14 cellular contexts compared by ENCODE assay signal in the genomic region with DNA sequence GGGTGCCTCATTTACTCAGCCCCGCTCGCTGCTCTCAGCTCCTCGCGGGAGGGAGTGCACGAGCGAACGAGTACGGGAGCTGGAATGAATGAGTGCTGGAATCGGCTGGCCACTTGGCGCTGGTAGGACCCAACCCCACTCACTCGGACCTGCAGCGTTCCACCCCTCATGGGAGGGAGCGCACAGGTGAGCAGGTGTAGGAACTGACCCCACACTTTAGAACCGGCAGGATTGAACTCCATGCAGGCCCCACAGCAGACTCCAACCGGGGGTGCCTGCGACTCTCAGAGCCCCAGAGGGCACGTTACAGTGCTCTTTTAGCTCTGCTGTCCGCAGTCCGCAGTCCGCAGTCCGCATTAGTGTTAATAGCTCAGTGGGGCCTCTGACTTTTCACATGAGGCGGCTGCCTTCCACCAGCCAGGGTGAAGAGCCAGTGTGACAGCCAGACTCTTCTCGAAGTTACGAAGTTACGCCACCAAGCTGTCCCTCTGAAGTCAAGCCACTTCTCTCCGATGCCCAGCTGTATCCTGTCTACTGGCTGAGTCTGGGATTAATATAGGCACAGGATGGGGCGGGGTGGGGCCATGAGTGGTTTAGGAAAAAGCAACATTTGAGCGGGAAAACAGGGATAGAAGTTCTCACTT.
DNase-seq lines count a peak whose midpoint lies in the region; ATAC-seq and TF ChIP-seq lines count a peak whose summit lies in the region.
"Had no signal": no experiment of that assay in that cellular context is flagged by ENCODE, and none has a peak within 500 bp of the region (broad histone marks: within the 10 kb centered on the region; RNA-seq: fewer than 3 reads in every experiment).

No MANE protein-coding gene starts in this region.

- no peak overlapping the region for H3K27ac Mint-ChIP-seq in type B pancreatic cell
- H3K27ac Mint-ChIP-seq: activated CD8-positive, alpha-beta T cell treated with anti-CD3 and anti-CD28 coated beads, Interleukin-2, amount 10 ng/mL, durations not matched to agents 7 days and 5 days; activated naive CD4-positive, alpha-beta T cell treated with anti-CD3 and anti-CD28 coated beads, Interleukin-2, amount 10 ng/mL, durations not matched to agents 7 days and 5 days; CD8-positive, alpha-beta T cell had no signal

- peaks cover 28% of the 10 kb centered on the region for H3K27me3 Mint-ChIP-seq in type B pancreatic cell

- H3K4me1 ChIP-seq in left ventricle myocardium inferior, result peaks cover 7% of the 10 kb centered on the region
- H3K4me1 ChIP-seq: prostate gland had no signal

- TF ChIP-seq CTCF in left ventricle myocardium inferior (IDR thresholded peaks at IDR 0.05; ENCODE audit: borderline replicate concordance) (no peak), type B pancreatic cell (conservative IDR thresholded peaks at IDR 0.05) (no peak)

- H3K9me3 Mint-ChIP-seq in type B pancreatic cell, result no peaks in the 10 kb centered on the region
- H3K9me3 Mint-ChIP-seq: activated naive CD4-positive, alpha-beta T cell treated with anti-CD3 and anti-CD28 coated beads, Interleukin-2, amount 10 ng/mL, durations not matched to agents 7 days and 5 days; CD8-positive, alpha-beta T cell had no signal

- H3K27me3 ChIP-seq in left ventricle myocardium inferior (ENCODE audit: low read depth), result peaks cover 35% of the 10 kb centered on the region

- no peaks in the 10 kb centered on the region for H3K36me3 ChIP-seq in left ventricle myocardium inferior
- H3K36me3 ChIP-seq: prostate gland had no signal

- DNase-seq in astrocyte of the hippocampus (ENCODE audit: low read depth, low spot score) (peak; percentile 7), left ventricle myocardium inferior (no peak), midbrain (lab: John Stamatoyannopoulos, UW) (peak; percentile 3), type B pancreatic cell (ENCODE audit: extremely low spot score, unreplicated experiment) (no peak), SIG-M5 (lab: John Stamatoyannopoulos, UW) (no peak)
- DNase-seq: activated CD8-positive, alpha-beta T cell treated with anti-CD3 and anti-CD28 coated beads, Interleukin-2, amount 10 ng/mL, durations not matched to agents 7 days and 5 days; activated naive CD4-positive, alpha-beta T cell treated with anti-CD3 and anti-CD28 coated beads, Interleukin-2, amount 10 ng/mL, durations not matched to agents 7 days and 5 days; CD8-positive, alpha-beta T cell; NCI-H345; PC-9; T-helper 2 cell had no signal

- intact Hi-C loops in left ventricle myocardium inferior (cut with micrococcal nuclease), result no loop called here

- ATAC-seq in GM21526 (IDR thresholded peaks at IDR 0.05; ENCODE audit: low FRiP score, unreplicated experiment) (no peak), GM19397 (IDR thresholded peaks at IDR 0.05; ENCODE audit: unreplicated experiment) (no peak)
- ATAC-seq: activated CD8-positive, alpha-beta T cell treated with anti-CD3 and anti-CD28 coated beads, Interleukin-2, amount 10 ng/mL, durations not matched to agents 7 days and 5 days; CD8-positive, alpha-beta T cell had no signal

- H3K27ac ChIP-seq in left ventricle myocardium inferior (replicated peaks), result no peak overlapping the region
- H3K27ac ChIP-seq: PC-9, prostate gland had no signal

- no peaks in the 10 kb centered on the region for H3K36me3 Mint-ChIP-seq in type B pancreatic cell
- H3K36me3 Mint-ChIP-seq: activated naive CD4-positive, alpha-beta T cell treated with anti-CD3 and anti-CD28 coated beads, Interleukin-2, amount 10 ng/mL, durations not matched to agents 7 days and 5 days; CD8-positive, alpha-beta T cell had no signal

- H3K4me3 Mint-ChIP-seq in type B pancreatic cell, result peak overlapping the region; percentile 70
- H3K4me3 Mint-ChIP-seq: activated CD8-positive, alpha-beta T cell treated with anti-CD3 and anti-CD28 coated beads, Interleukin-2, amount 10 ng/mL, durations not matched to agents 7 days and 5 days; activated naive CD4-positive, alpha-beta T cell treated with anti-CD3 and anti-CD28 coated beads, Interleukin-2, amount 10 ng/mL, durations not matched to agents 7 days and 5 days; CD8-positive, alpha-beta T cell had no signal

- H3K9me3 ChIP-seq in left ventricle myocardium inferior (replicated peaks), result no peaks in the 10 kb centered on the region
- H3K9me3 ChIP-seq: prostate gland had no signal

- no peaks in the 10 kb centered on the region for H3K4me1 Mint-ChIP-seq in type B pancreatic cell (ENCODE audit: unreplicated experiment)

- H3K4me3 ChIP-seq in left ventricle myocardium inferior, result peak overlapping the region; percentile 17
- H3K4me3 ChIP-seq: PC-9, prostate gland had no signal

Comparison
In these comparisons a context has a peak if more than half of its experiments do, and no peak if none do; other contexts are left out.
1. DNase-seq: peak in astrocyte of the hippocampus (single experiment) and midbrain (single experiment); none in left ventricle myocardium inferior (single experiment), type B pancreatic cell (single experiment) and SIG-M5 (single experiment).